ENCODE assay signal across 22 cellular contexts in genomic region chr9:94680020-94680419, GRCh38. TPM values are rescaled to one million over a fixed set of nuclear protein-coding genes. Genes with fewer than 3 reads are reported as not detected.
A peak's percentile ranks its signal among the peaks of the same experiment; 100 is the strongest.
DNase-seq lines count a peak whose midpoint lies in the region; ATAC-seq and TF ChIP-seq lines count a peak whose summit lies in the region.
"Had no signal": no experiment of that assay in that cellular context is flagged by ENCODE, and none has a peak within 500 bp of the region (broad histone marks: within the 10 kb centered on the region; RNA-seq: fewer than 3 reads in every experiment).

No MANE protein-coding gene starts in this region.

- no peak overlapping the region for H3K4me3 Mint-ChIP-seq in neural crest cell
- no peak overlapping the region for H3K4me3 Mint-ChIP-seq in activated CD8-positive, alpha-beta memory T cell treated with anti-CD3 and anti-CD28 coated beads, Interleukin-2, amount 10 ng/mL, durations not matched to agents 7 days and 5 days
- H3K4me3 Mint-ChIP-seq: CD14-positive monocyte; CD4-positive, alpha-beta T cell; CD8-positive, alpha-beta memory T cell had no signal

- H3K4me1 ChIP-seq in ACC112 (ENCODE audit: control insufficient read depth, insufficient read depth, low read length, unreplicated experiment) (peaks cover 9% of the 10 kb centered on the region), Loucy (ENCODE audit: insufficient read depth, low read length, poor library complexity, severe bottlenecking) (no peaks in the 10 kb centered on the region), vagina (peaks cover 28% of the 10 kb centered on the region)
- H3K4me1 ChIP-seq: BLaER1 treated with 17β-estradiol and CSF1 and Interleukin-3, amounts not matched to agents 10 nM and 100 nM had no signal

- no peak overlapping the region for H3K9ac ChIP-seq in Loucy (ENCODE audit: low read depth, low read length, poor library complexity, severe bottlenecking)
- H3K9ac ChIP-seq: BLaER1 treated with 17β-estradiol and CSF1 and Interleukin-3, amounts not matched to agents 10 nM and 100 nM had no signal

- H3K9me2 ChIP-seq in Loucy (replicated peaks; ENCODE audit: low read depth, low read length): no peaks in the 10 kb centered on the region

- H3K27me3 Mint-ChIP-seq in neural crest cell (ENCODE audit: low read depth): peaks cover 8% of the 10 kb centered on the region
- H3K27me3 Mint-ChIP-seq in activated CD8-positive, alpha-beta memory T cell treated with anti-CD3 and anti-CD28 coated beads, Interleukin-2, amount 10 ng/mL, durations not matched to agents 7 days and 5 days: peaks cover 44% of the 10 kb centered on the region

- DNase-seq in neural crest cell (ENCODE audit: low read depth, low spot score) (no peak), epidermal melanocyte (ENCODE audit: insufficient read length, low spot score) (no peak), vagina (ENCODE audit: extremely low spot score in 2 of 2) (no peak)
- no peak for DNase-seq in activated CD8-positive, alpha-beta memory T cell treated with anti-CD3 and anti-CD28 coated beads, Interleukin-2, amount 10 ng/mL, durations not matched to agents 7 days and 5 days
- DNase-seq: ACHN; AML-193; BE2C; CD4-positive, alpha-beta T cell; CD8-positive, alpha-beta memory T cell; DMS 273 treated with DMSO at 0.1 percent for 48 hours; DMS79; EL; GDM1; H7; HCEC 1CT had no signal

- H2AFZ ChIP-seq in ACC112 (ENCODE audit: low read length, unreplicated experiment) (peak overlapping the region; percentile 39), Loucy (ENCODE audit: low read length) (peak overlapping the region; percentile 9; the same call in 1 of the 2 replicates)

- no peaks in the 10 kb centered on the region for H3K9me3 Mint-ChIP-seq in neural crest cell
- no peaks in the 10 kb centered on the region for H3K9me3 Mint-ChIP-seq in activated CD8-positive, alpha-beta memory T cell treated with anti-CD3 and anti-CD28 coated beads, Interleukin-2, amount 10 ng/mL, durations not matched to agents 7 days and 5 days (ENCODE audit: low read depth)
- H3K9me3 Mint-ChIP-seq: CD4-positive, alpha-beta T cell; CD8-positive, alpha-beta memory T cell had no signal

- H3K36me3 Mint-ChIP-seq in neural crest cell (ENCODE audit: low read depth): no peaks in the 10 kb centered on the region
- H3K36me3 Mint-ChIP-seq in activated CD8-positive, alpha-beta memory T cell treated with anti-CD3 and anti-CD28 coated beads, Interleukin-2, amount 10 ng/mL, durations not matched to agents 7 days and 5 days: no peaks in the 10 kb centered on the region
- H3K36me3 Mint-ChIP-seq: CD14-positive monocyte; CD8-positive, alpha-beta memory T cell had no signal

- no peaks in the 10 kb centered on the region for H3F3A ChIP-seq in Loucy (ENCODE audit: low read depth)

- H3K27ac Mint-ChIP-seq in neural crest cell (ENCODE audit: unreplicated experiment): peak overlapping the region; percentile 76
- no peak overlapping the region for H3K27ac Mint-ChIP-seq in activated CD8-positive, alpha-beta memory T cell treated with anti-CD3 and anti-CD28 coated beads, Interleukin-2, amount 10 ng/mL, durations not matched to agents 7 days and 5 days
- H3K27ac Mint-ChIP-seq: CD14-positive monocyte; CD4-positive, alpha-beta T cell; CD8-positive, alpha-beta memory T cell had no signal

- H3K9me3 ChIP-seq in Loucy (ENCODE audit: insufficient read depth, low read depth, low read length) (no peaks in the 10 kb centered on the region), vagina (no peaks in the 10 kb centered on the region)
- H3K9me3 ChIP-seq: BE2C had no signal

- ATAC-seq in esophagus mucosa (peak; percentile 54), HG03442 (IDR thresholded peaks at IDR 0.05; ENCODE audit: unreplicated experiment) (no peak)
- no peak for ATAC-seq in activated CD8-positive, alpha-beta memory T cell treated with anti-CD3 and anti-CD28 coated beads, Interleukin-2, amount 10 ng/mL, durations not matched to agents 7 days and 5 days

- H4K20me1 ChIP-seq in Loucy (ENCODE audit: insufficient read depth, low read length, poor library complexity, severe bottlenecking): no peaks in the 10 kb centered on the region
- H4K20me1 ChIP-seq: BLaER1 treated with 17β-estradiol and CSF1 and Interleukin-3, amounts not matched to agents 10 nM and 100 nM had no signal

- CTCF ChIA-PET in activated CD8-positive, alpha-beta memory T cell treated with anti-CD3 and anti-CD28 coated beads, Interleukin-2, amount 10 ng/mL, durations not matched to agents 7 days and 5 days (lab: Charles Lee): interaction anchor here (1.0 to 4.1 kb wide), 7 partner anchors 11 to 1637 kb away, joined by 3 to 110 read pairs (median 7); no protein-coding TSS in a partner anchor

- H3K4me3 ChIP-seq in ACC112 (ENCODE audit: low read depth, low read length): no peak overlapping the region
- no peak overlapping the region for H3K4me3 ChIP-seq in Loucy (ENCODE audit: low read length, poor library complexity, severe bottlenecking)
- no peak overlapping the region for H3K4me3 ChIP-seq in vagina
- H3K4me3 ChIP-seq: BLaER1 treated with 17β-estradiol and CSF1 and Interleukin-3, amounts not matched to agents 10 nM and 100 nM had no signal

- H3K27ac ChIP-seq in ACC112 (ENCODE audit: low read depth, low read length) (no peak overlapping the region), vagina (no peak overlapping the region)
- H3K27ac ChIP-seq: 22Rv1; BLaER1 treated with 17β-estradiol and CSF1 and Interleukin-3, amounts not matched to agents 10 nM and 100 nM had no signal

- H3K27me3 ChIP-seq in ACC112 (ENCODE audit: insufficient read depth, low read length): no peaks in the 10 kb centered on the region
- H3K27me3 ChIP-seq in Loucy (ENCODE audit: insufficient read depth, low read length, poor library complexity, severe bottlenecking): no peaks in the 10 kb centered on the region
- no peaks in the 10 kb centered on the region for H3K27me3 ChIP-seq in vagina
- H3K27me3 ChIP-seq: BE2C; BLaER1 treated with 17β-estradiol and CSF1 and Interleukin-3, amounts not matched to agents 10 nM and 100 nM had no signal

- H3K36me3 ChIP-seq in ACC112 (ENCODE audit: insufficient read depth, low read length) (no peaks in the 10 kb centered on the region), Loucy (ENCODE audit: insufficient read depth, low read length) (no peaks in the 10 kb centered on the region), vagina (no peaks in the 10 kb centered on the region)
- H3K36me3 ChIP-seq: BE2C; BLaER1 treated with 17β-estradiol and CSF1 and Interleukin-3, amounts not matched to agents 10 nM and 100 nM had no signal

- no peaks in the 10 kb centered on the region for H3K4me1 Mint-ChIP-seq in neural crest cell
- H3K4me1 Mint-ChIP-seq in activated CD8-positive, alpha-beta memory T cell treated with anti-CD3 and anti-CD28 coated beads, Interleukin-2, amount 10 ng/mL, durations not matched to agents 7 days and 5 days: no peaks in the 10 kb centered on the region
- H3K4me1 Mint-ChIP-seq: CD14-positive monocyte; CD8-positive, alpha-beta memory T cell had no signal

- no peak for TF ChIP-seq POLR2A in vagina (IDR thresholded peaks at IDR 0.05)

- intact Hi-C loops in vagina (cut with DNase I): no loop called here

- H3K79me2 ChIP-seq in ACC112 (ENCODE audit: control insufficient read depth, insufficient read depth, low read length, unreplicated experiment): no peaks in the 10 kb centered on the region
- H3K79me2 ChIP-seq in Loucy (ENCODE audit: insufficient read depth, low read length): no peaks in the 10 kb centered on the region

- TF ChIP-seq CTCF in Loucy (conservative IDR thresholded peaks at IDR 0.05; ENCODE audit: low read length): no peak
- no peak for TF ChIP-seq CTCF in neural crest cell (conservative IDR thresholded peaks at IDR 0.05)
- no peak for TF ChIP-seq CTCF in vagina (IDR thresholded peaks at IDR 0.05)

- no peak overlapping the region for H3K4me2 ChIP-seq in Loucy (ENCODE audit: low read depth, low read length, poor library complexity, severe bottlenecking)
- H3K4me2 ChIP-seq: BLaER1 treated with 17β-estradiol and CSF1 and Interleukin-3, amounts not matched to agents 10 nM and 100 nM had no signal

RNA-seq across cellular contexts. Expression of gene FBP1, which starts 40.7 kb away (rescaled TPM):
- total RNA-seq in esophagus mucosa (1.2 TPM), neural crest cell (0.80 and 0.86 TPM in 2 replicates), vagina (1.7 TPM)
- under 1 TPM; 0.26 to 0.30 TPM for total RNA-seq in activated CD8-positive, alpha-beta memory T cell treated with anti-CD3 and anti-CD28 coated beads, Interleukin-2, amount 10 ng/mL, durations not matched to agents 7 days and 5 days

RNA-seq across cellular contexts. Expression of gene AOPEP, which starts 46.5 kb away (rescaled TPM):
- total RNA-seq in esophagus mucosa (113 TPM), neural crest cell (22.2 and 24.8 TPM in 2 replicates), vagina (305 TPM)
- total RNA-seq in activated CD8-positive, alpha-beta memory T cell treated with anti-CD3 and anti-CD28 coated beads, Interleukin-2, amount 10 ng/mL, durations not matched to agents 7 days and 5 days: 10 to 100 TPM in 1 of 2 experiments, 1 to 10 TPM in 1; 9.8 to 13.7 TPM
